ENCODE assay signal across 27 cellular contexts in the genomic region with DNA sequence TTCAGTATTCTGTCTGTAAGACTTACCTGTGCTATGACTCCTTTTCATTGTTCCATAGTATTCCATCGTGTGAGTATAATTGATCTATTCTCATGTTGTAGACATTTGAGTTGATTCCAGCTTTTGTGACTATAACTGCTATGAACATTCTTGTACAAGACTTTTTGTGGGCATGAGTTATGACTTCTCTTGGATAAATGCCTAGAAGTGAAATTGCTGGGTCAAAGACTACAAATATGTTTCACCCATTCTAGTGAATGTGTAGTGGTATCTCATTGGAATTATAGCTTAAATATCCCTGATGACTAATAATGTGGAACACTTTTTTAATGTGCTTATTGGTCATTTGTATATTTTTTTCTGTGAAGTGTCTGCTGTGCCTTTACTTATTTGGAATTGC.
"Had no signal": no experiment of that assay in that cellular context is flagged by ENCODE, and none has a peak within 500 bp of the region (broad histone marks: within the 10 kb centered on the region; RNA-seq: fewer than 3 reads in every experiment).

No MANE protein-coding gene starts in this region.

- H3K27ac Mint-ChIP-seq: activated B cell treated with CpG ODN at 0.5 μM for 24 hours; activated CD4-positive, alpha-beta T cell treated with anti-CD3 and anti-CD28 coated beads for 36 hours; activated naive CD4-positive, alpha-beta T cell treated with anti-CD3 and anti-CD28 coated beads for 36 hours; activated naive CD8-positive, alpha-beta T cell treated with anti-CD3 and anti-CD28 coated beads, Interleukin-2, amount 10 ng/mL, durations not matched to agents 7 days and 5 days; activated T-cell treated with anti-CD3 and anti-CD28 coated beads, Interleukin-2, amount 50 U/mL, for 24 hours; brain; endodermal cell; nephron progenitor cell; stimulated activated naive B cell treated with anti-CD40 and anti-IgM and Interleukin-4, amounts not matched to agents 10 μg/mL and 1 μg/mL and 100 μg/mL, for 72 hours had no signal

- FAIRE-seq: frontal cortex, keratinocyte had no signal

- H3K79me2 ChIP-seq: parathyroid adenoma had no signal

- H3K36me3 ChIP-seq: esophagus squamous epithelium, right lobe of liver, uterus had no signal

- H3K36me3 Mint-ChIP-seq: activated naive CD8-positive, alpha-beta T cell treated with anti-CD3 and anti-CD28 coated beads, Interleukin-2, amount 10 ng/mL, durations not matched to agents 7 days and 5 days; brain; stimulated activated naive B cell treated with anti-CD40 and anti-IgM and Interleukin-4, amounts not matched to agents 10 μg/mL and 1 μg/mL and 100 μg/mL, for 72 hours had no signal

- H3K27me3 ChIP-seq: esophagus squamous epithelium, right lobe of liver, testis, uterus had no signal

- H2AFZ ChIP-seq: parathyroid adenoma had no signal

- H3K4me1 ChIP-seq: esophagus squamous epithelium, parathyroid adenoma, right lobe of liver, testis, uterus had no signal

- H3K9me3 ChIP-seq: esophagus squamous epithelium, right lobe of liver, testis, uterus had no signal

- H3K4me3 ChIP-seq: coronary artery, esophagus squamous epithelium, right lobe of liver, smooth muscle cell, testis, uterus had no signal

- H3K4me2 ChIP-seq: smooth muscle cell had no signal

- H3K4me3 Mint-ChIP-seq: activated B cell treated with CpG ODN at 0.5 μM for 24 hours; activated CD4-positive, alpha-beta T cell treated with anti-CD3 and anti-CD28 coated beads for 36 hours; activated naive CD4-positive, alpha-beta T cell treated with anti-CD3 and anti-CD28 coated beads for 36 hours; activated naive CD8-positive, alpha-beta T cell treated with anti-CD3 and anti-CD28 coated beads, Interleukin-2, amount 10 ng/mL, durations not matched to agents 7 days and 5 days; activated T-cell treated with anti-CD3 and anti-CD28 coated beads, Interleukin-2, amount 50 U/mL, for 24 hours; brain; endodermal cell; nephron progenitor cell; stimulated activated naive B cell treated with anti-CD40 and anti-IgM and Interleukin-4, amounts not matched to agents 10 μg/mL and 1 μg/mL and 100 μg/mL, for 72 hours had no signal

- H3K27ac ChIP-seq: coronary artery, esophagus squamous epithelium, parathyroid adenoma, right lobe of liver, testis, uterus had no signal

- DNase-seq: activated B cell treated with CpG ODN at 0.5 μM for 24 hours; activated CD4-positive, alpha-beta T cell treated with anti-CD3 and anti-CD28 coated beads for 36 hours; activated CD4-positive, alpha-beta T cell treated with anti-CD3 and anti-CD28 coated beads, Interleukin-2, amount 50 U/mL, for 4 hours; activated CD8-positive, alpha-beta memory T cell treated with anti-CD3 and anti-CD28 coated beads for 24 hours; activated CD8-positive, alpha-beta memory T cell treated with anti-CD3 and anti-CD28 coated beads, Interleukin-2, amount 50 U/mL, for 4 hours; activated naive CD4-positive, alpha-beta T cell treated with anti-CD3 and anti-CD28 coated beads for 36 hours; activated naive CD8-positive, alpha-beta T cell treated with anti-CD3 and anti-CD28 coated beads, Interleukin-2, amount 10 ng/mL, durations not matched to agents 7 days and 5 days; activated T-cell treated with anti-CD3 and anti-CD28 coated beads, Interleukin-2, amount 50 U/mL, for 24 hours; anterior cingulate cortex; endodermal cell; esophagus squamous epithelium; left colon; mesenchymal stem cell; nephron progenitor cell; right lobe of liver; stimulated activated CD4-positive, alpha-beta T cell treated with anti-CD3 and anti-CD28 coated beads, Interleukin-15, amount 100 ng/mL, for 24 hours; stimulated activated naive B cell treated with anti-CD40 and anti-IgM and Interleukin-4, amounts not matched to agents 10 μg/mL and 1 μg/mL and 100 μg/mL, for 72 hours; T-helper 9 cell; testis; trophoblast cell; uterus had no signal

- H3K9me3 Mint-ChIP-seq: activated B cell treated with CpG ODN at 0.5 μM for 24 hours; activated naive CD4-positive, alpha-beta T cell treated with anti-CD3 and anti-CD28 coated beads for 36 hours; activated naive CD8-positive, alpha-beta T cell treated with anti-CD3 and anti-CD28 coated beads, Interleukin-2, amount 10 ng/mL, durations not matched to agents 7 days and 5 days; activated T-cell treated with anti-CD3 and anti-CD28 coated beads, Interleukin-2, amount 50 U/mL, for 24 hours; endodermal cell; nephron progenitor cell; stimulated activated naive B cell treated with anti-CD40 and anti-IgM and Interleukin-4, amounts not matched to agents 10 μg/mL and 1 μg/mL and 100 μg/mL, for 72 hours had no signal

- H3K4me1 Mint-ChIP-seq: activated B cell treated with CpG ODN at 0.5 μM for 24 hours; activated CD4-positive, alpha-beta T cell treated with anti-CD3 and anti-CD28 coated beads for 36 hours; activated naive CD8-positive, alpha-beta T cell treated with anti-CD3 and anti-CD28 coated beads, Interleukin-2, amount 10 ng/mL, durations not matched to agents 7 days and 5 days; brain; endodermal cell; nephron progenitor cell; stimulated activated naive B cell treated with anti-CD40 and anti-IgM and Interleukin-4, amounts not matched to agents 10 μg/mL and 1 μg/mL and 100 μg/mL, for 72 hours had no signal

- H3K9ac ChIP-seq: parathyroid adenoma had no signal
